In genomic region chr4:12446237-12446636, GRCh38 we compare ENCODE assay signal across 22 cellular contexts.
DNase-seq lines count a peak whose midpoint lies in the region; ATAC-seq and TF ChIP-seq lines count a peak whose summit lies in the region.
"Had no signal": no experiment of that assay in that cellular context is flagged by ENCODE, and none has a peak within 500 bp of the region (broad histone marks: within the 10 kb centered on the region; RNA-seq: fewer than 3 reads in every experiment).

No MANE protein-coding gene starts in this region.

- ATAC-seq in Right ventricle myocardium inferior (peak; percentile 82), right cardiac atrium (peak; percentile 63 to 82), T-cell (replicated peaks in 1 of 4) (no peak), GM21576 (IDR thresholded peaks at IDR 0.05; ENCODE audit: unreplicated experiment) (no peak)

- H3K27me3 ChIP-seq in right cardiac atrium (ENCODE audit: control insufficient read depth, insufficient read depth), result no peaks in the 10 kb centered on the region

- no peaks in the 10 kb centered on the region for H3K9me3 ChIP-seq in right cardiac atrium (ENCODE audit: control insufficient read depth, low read length)

- H3K9me3 Mint-ChIP-seq in nephron progenitor cell, result peaks cover 21% of the 10 kb centered on the region
- H3K9me3 Mint-ChIP-seq in T-cell, result peaks cover 18 to 25% (median 21%) of the 10 kb centered on the region in 3 donors

- DNase-seq in Right ventricle myocardium inferior (ENCODE audit: missing footprints), result no peak
- DNase-seq in cardiac septum (ENCODE audit: low spot score), result no peak
- DNase-seq in right cardiac atrium, result peak in 2 of 3 donors; percentile 6 to 20
- no peak for DNase-seq in nephron progenitor cell
- no peak for DNase-seq in T-cell
- no peak for DNase-seq in DMS114 treated with DMSO at 0.1 percent for 48 hours (lab: John Stamatoyannopoulos, UW; ENCODE audit: unreplicated experiment)
- DNase-seq in T-helper 2 cell, result no peak
- DNase-seq: AML-193, EL, GM23248, H9, HFFc6, KBM-7, MM.1S, NCI-H1048, NCI-H1417 treated with DMSO at 0.1 percent for 48 hours, NCI-H187, NCI-H2107, NCI-H446 treated with DMSO at 0.1 percent for 48 hours, NCI-H526 treated with DMSO at 0.1 percent for 48 hours had no signal

- H3K27me3 Mint-ChIP-seq in nephron progenitor cell (ENCODE audit: low read depth, poor library complexity) (peaks cover 3% of the 10 kb centered on the region), T-cell (no peaks in the 10 kb centered on the region)

- H3K4me1 ChIP-seq in right cardiac atrium (ENCODE audit: control insufficient read depth, insufficient read depth, low read length), result no peaks in the 10 kb centered on the region

- H3K4me3 ChIP-seq in right cardiac atrium (ENCODE audit: low read length), result no peak overlapping the region
- H3K4me3 ChIP-seq: GM23248 had no signal

- no peak overlapping the region for H3K27ac ChIP-seq in right cardiac atrium (ENCODE audit: low read length)
- H3K27ac ChIP-seq: C4-2B, GM23248 had no signal

- no peak overlapping the region for H3K4me3 Mint-ChIP-seq in nephron progenitor cell
- H3K4me3 Mint-ChIP-seq in T-cell, result no peak overlapping the region
- H3K4me3 Mint-ChIP-seq: H9, HFFc6 had no signal

- no peaks in the 10 kb centered on the region for H3K36me3 Mint-ChIP-seq in nephron progenitor cell (ENCODE audit: low read depth)
- H3K36me3 Mint-ChIP-seq in T-cell, result no peaks in the 10 kb centered on the region

- no peak for TF ChIP-seq CTCF in nephron progenitor cell (IDR thresholded peaks at IDR 0.05)

- WGBS in right cardiac atrium, result 18% methylated on average over 5 of the region's 5 CpGs

- POLR2A ChIA-PET in T-cell (lab: Charles Lee), result no interaction called here

- H3K27ac Mint-ChIP-seq in nephron progenitor cell (peak overlapping the region; percentile 73), T-cell (no peak overlapping the region)
- H3K27ac Mint-ChIP-seq: H9, HFFc6 had no signal

- intact Hi-C loops in Right ventricle myocardium inferior (cut with DNase I) (no loop called here), cardiac septum (cut with DNase I) (no loop called here), right cardiac atrium (cut with DNase I) (no loop called here)

- CTCF ChIA-PET in T-cell (lab: Charles Lee), result no interaction called here

- H3K4me1 Mint-ChIP-seq in nephron progenitor cell (peaks cover 40% of the 10 kb centered on the region), T-cell (no peaks in the 10 kb centered on the region)
- H3K4me1 Mint-ChIP-seq: H9 had no signal

Comparison
In these comparisons a context has a peak if more than half of its experiments do, and no peak if none do; other contexts are left out.
1. DNase-seq: peak in right cardiac atrium (2 of 3); none in Right ventricle myocardium inferior (single experiment), cardiac septum (single experiment), nephron progenitor cell (single experiment), T-cell (0 of 34), DMS114 treated with DMSO at 0.1 percent for 48 hours (single experiment) and T-helper 2 cell (0 of 5).
2. ATAC-seq: peak in Right ventricle myocardium inferior (single experiment) and right cardiac atrium (2 of 2); none in T-cell (0 of 4) and GM21576 (single experiment).